ENCODE assay signal across 8 cellular contexts in the genomic region with DNA sequence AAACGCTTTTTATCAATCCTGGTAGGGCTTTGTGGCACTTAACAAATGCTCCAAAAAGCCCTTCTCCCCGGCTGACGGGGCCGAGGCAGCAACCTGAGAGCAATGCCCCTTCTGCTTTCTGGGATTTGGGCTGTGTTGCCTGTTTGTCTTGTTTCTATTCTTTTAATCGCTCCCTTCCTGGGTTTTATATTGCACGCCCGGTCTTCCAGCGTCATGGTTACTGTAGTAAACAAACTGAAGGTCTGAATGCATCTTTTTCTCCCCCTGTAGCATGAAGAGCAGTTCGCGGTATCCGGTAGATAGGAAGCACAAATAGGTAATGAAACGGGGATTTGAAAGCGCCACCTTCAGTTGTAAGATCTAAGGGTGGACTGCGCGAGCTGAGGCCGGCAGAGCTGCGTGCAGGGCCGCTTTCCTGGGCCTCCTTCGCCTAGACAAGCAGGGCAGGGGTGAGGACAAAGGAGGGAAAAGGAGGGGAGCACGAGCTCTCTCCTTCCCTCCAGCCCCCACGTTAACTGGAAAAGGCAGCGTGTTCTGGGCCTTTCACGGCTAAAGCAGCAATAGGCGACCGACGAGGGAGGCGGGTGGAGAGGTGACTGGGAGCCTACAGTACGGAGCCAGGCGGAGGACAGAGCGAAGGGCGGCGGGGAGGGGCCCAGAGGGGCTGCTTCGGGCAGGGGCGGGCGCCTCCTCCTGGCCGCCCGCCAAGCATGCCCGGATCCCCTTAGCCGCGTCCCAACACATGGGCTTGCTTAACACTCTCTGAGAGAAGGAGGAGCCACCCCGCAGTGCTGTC. TPM values are rescaled to one million over a fixed set of nuclear protein-coding genes. Genes with fewer than 3 reads are reported as not detected.
DNase-seq lines count a peak whose midpoint lies in the region; ATAC-seq and TF ChIP-seq lines count a peak whose summit lies in the region.

No MANE protein-coding gene starts in this region.

- H3K27me3 ChIP-seq in MG63 (no peaks in the 10 kb centered on the region), esophagus squamous epithelium (no peaks in the 10 kb centered on the region), muscle layer of colon (ENCODE audit: control insufficient read depth in 1 of 2, insufficient read depth in 2 of 2, low read length in 2 of 2) (no peaks in the 10 kb centered on the region), subcutaneous abdominal adipose tissue (ENCODE audit: control insufficient read depth in 5 of 5, insufficient read depth in 4 of 5, low read length in 5 of 5) (no peaks in the 10 kb centered on the region)

- POLR2A ChIA-PET in HEK293T (lab: Yijun Ruan, JAX): no interaction called here

- TF ChIP-seq POLR2A in esophagus squamous epithelium (IDR thresholded peaks at IDR 0.05): no peak

- peak overlapping the region; percentile 63 to 85 (median 75) for H3K27ac ChIP-seq in esophagus squamous epithelium
- H3K27ac ChIP-seq in muscle layer of colon (ENCODE audit: low read depth, low read length): peak overlapping the region; percentile 45
- H3K27ac ChIP-seq in subcutaneous abdominal adipose tissue (ENCODE audit: low read depth, low read length): peak overlapping the region; percentile 66

- H3K4me1 ChIP-seq in esophagus squamous epithelium (peaks cover 13 to 28% (median 23%) of the 10 kb centered on the region in 3 donors), muscle layer of colon (ENCODE audit: insufficient read depth, low read length) (peaks cover 9% of the 10 kb centered on the region), subcutaneous abdominal adipose tissue (ENCODE audit: control insufficient read depth in 5 of 5, insufficient read depth in 5 of 5, low read length in 5 of 5) (peaks cover 0 to 32% (median 28%) of the 10 kb centered on the region in 5 donors)

- no peak for TF ChIP-seq CTCF in esophagus squamous epithelium (IDR thresholded peaks at IDR 0.05)

- H3K36me3 ChIP-seq in MG63: no peaks in the 10 kb centered on the region
- no peaks in the 10 kb centered on the region for H3K36me3 ChIP-seq in esophagus squamous epithelium
- H3K36me3 ChIP-seq in muscle layer of colon (ENCODE audit: insufficient read depth, low read length): no peaks in the 10 kb centered on the region
- H3K36me3 ChIP-seq in subcutaneous abdominal adipose tissue (ENCODE audit: control insufficient read depth in 5 of 5, insufficient read depth in 5 of 5, low read length in 5 of 5): no peaks in the 10 kb centered on the region

- ATAC-seq in GM21529 (IDR thresholded peaks at IDR 0.05; ENCODE audit: unreplicated experiment): peak; percentile 89

- H3K9me3 ChIP-seq in MG63 (no peaks in the 10 kb centered on the region), esophagus squamous epithelium (no peaks in the 10 kb centered on the region), muscle layer of colon (ENCODE audit: low read length) (no peaks in the 10 kb centered on the region), subcutaneous abdominal adipose tissue (ENCODE audit: control insufficient read depth in 5 of 5, low read length in 5 of 5) (no peaks in the 10 kb centered on the region)

- in situ Hi-C loops in G401 (cut with HindIII; ENCODE audit: low sequenced_read_pairs): no loop called here

- intact Hi-C loops in esophagus squamous epithelium (cut with DNase I): no loop called here

- H3K9ac ChIP-seq in muscle layer of colon (ENCODE audit: low read length): no peak overlapping the region
- peak overlapping the region; percentile 41 to 78 (median 72) for H3K9ac ChIP-seq in subcutaneous abdominal adipose tissue (ENCODE audit: low read length in 5 of 5)

- 2 to 6% methylated on average over 14 to 19 of the region's 41 CpGs for WGBS in esophagus squamous epithelium, 2 donors

- DNase-seq in G401 (ENCODE audit: low spot score): peak; percentile 75
- peak; percentile 16 for DNase-seq in MG63
- peak; percentile 2 to 8 for DNase-seq in activated CD4-positive, alpha-beta T cell treated with anti-CD3 and anti-CD28 coated beads, Interleukin-2, amount 50 U/mL, for 24 hours (ENCODE audit: low read depth in 1 of 2, low spot score in 1 of 2)
- DNase-seq in esophagus squamous epithelium (lab: John Stamatoyannopoulos, UW): no peak
- DNase-seq in HEK293T (ENCODE audit: extremely low spot score): no peak

- CTCF ChIA-PET in HEK293T (lab: Yijun Ruan, JAX): no interaction called here

- no peak overlapping the region for H3K4me3 ChIP-seq in MG63
- peak overlapping the region; percentile 20 to 63 (median 42) for H3K4me3 ChIP-seq in esophagus squamous epithelium
- H3K4me3 ChIP-seq in muscle layer of colon (ENCODE audit: low read depth in 1 of 2, low read length in 2 of 2): peak overlapping the region; percentile 6 to 51
- H3K4me3 ChIP-seq in subcutaneous abdominal adipose tissue (ENCODE audit: low read depth in 1 of 5, low read length in 5 of 5): peak overlapping the region; percentile 61 to 70 (median 68)

TF ChIP-seq in HEK293T, 16 proteins besides CTCF, POLR2A, EP300 and RAD21:
- TF ChIP-seq CTBP1 (IDR thresholded peaks at IDR 0.05; ENCODE audit: borderline replicate concordance): no peak
- TF ChIP-seq SUZ12 (IDR thresholded peaks at IDR 0.05): no peak
- TF ChIP-seq, protein P1, sequence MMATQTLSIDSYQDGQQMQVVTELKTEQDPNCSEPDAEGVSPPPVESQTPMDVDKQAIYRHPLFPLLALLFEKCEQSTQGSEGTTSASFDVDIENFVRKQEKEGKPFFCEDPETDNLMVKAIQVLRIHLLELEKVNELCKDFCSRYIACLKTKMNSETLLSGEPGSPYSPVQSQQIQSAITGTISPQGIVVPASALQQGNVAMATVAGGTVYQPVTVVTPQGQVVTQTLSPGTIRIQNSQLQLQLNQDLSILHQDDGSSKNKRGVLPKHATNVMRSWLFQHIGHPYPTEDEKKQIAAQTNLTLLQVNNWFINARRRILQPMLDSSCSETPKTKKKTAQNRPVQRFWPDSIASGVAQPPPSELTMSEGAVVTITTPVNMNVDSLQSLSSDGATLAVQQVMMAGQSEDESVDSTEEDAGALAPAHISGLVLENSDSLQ (IDR thresholded peaks at IDR 0.05): no peak
- no peak for TF ChIP-seq FOXA1 (IDR thresholded peaks at IDR 0.05)
- no peak for TF ChIP-seq ZNF384 (IDR thresholded peaks at IDR 0.05)
- TF ChIP-seq TARDBP (IDR thresholded peaks at IDR 0.05): no peak
- TF ChIP-seq BHLHE40 (IDR thresholded peaks at IDR 0.05; ENCODE audit: borderline replicate concordance): no peak
- TF ChIP-seq ELF4 (IDR thresholded peaks at IDR 0.05): no peak
- TF ChIP-seq HDGF (IDR thresholded peaks at IDR 0.05; ENCODE audit: borderline replicate concordance): no peak
- no peak for TF ChIP-seq SP1 (IDR thresholded peaks at IDR 0.05)
- TF ChIP-seq L3MBTL2 (conservative IDR thresholded peaks at IDR 0.05): no peak
- TF ChIP-seq FOXM1 (IDR thresholded peaks at IDR 0.05; ENCODE audit: borderline replicate concordance): no peak
- TF ChIP-seq NFRKB (IDR thresholded peaks at IDR 0.05): no peak
TF ChIP-seq in HEK293T: peak in this region for 0.

RNA-seq across cellular contexts. Expression of a gene that starts 49.3 kb away (rescaled TPM):
- total RNA-seq in G401 (2014; rRNA removed; shearing (Covaris generic)): not detected in 2 replicates
- total RNA-seq in MG63 (2014; rRNA removed; shearing (Covaris generic); ENCODE audit: low replicate concordance): not detected in 2 replicates
- 1 to 10 TPM in 2 of 4 donors, under 1 TPM in 2; 0.48 to 2.9 (median 1.4) TPM for total RNA-seq in esophagus squamous epithelium

Comparison
In these comparisons a context has a peak if more than half of its experiments do, and no peak if none do; other contexts are left out.
1. DNase-seq: peak in G401 (single experiment), MG63 (single experiment) and activated CD4-positive, alpha-beta T cell treated with anti-CD3 and anti-CD28 coated beads, Interleukin-2, amount 50 U/mL, for 24 hours (2 of 2); none in esophagus squamous epithelium (single experiment) and HEK293T (single experiment).
2. Peak in every context shown above with its lines, with median percentiles within 50 percentile points of each other: H3K27ac ChIP-seq.